Comparison of ENCODE assay signal across 2 cellular contexts in the genomic region with DNA sequence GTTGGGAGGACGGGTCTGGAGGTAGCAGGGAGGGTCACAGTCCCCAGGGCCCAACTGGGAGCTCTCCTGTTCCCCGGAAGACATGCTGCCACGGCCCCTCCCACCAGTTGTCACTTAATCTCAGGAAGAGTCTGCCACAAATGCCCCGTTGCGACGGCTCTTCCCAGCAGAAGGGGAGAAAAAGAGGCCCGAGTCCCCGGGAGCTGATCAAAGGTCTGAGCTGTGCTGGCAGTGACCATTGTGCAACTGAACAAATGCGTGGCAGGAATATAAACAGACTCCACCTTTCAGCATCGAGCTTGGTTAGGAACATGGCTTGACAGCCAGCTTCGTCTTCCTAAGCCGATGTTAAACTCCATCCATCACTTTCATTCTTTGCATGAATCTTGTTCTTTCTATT.
A peak's percentile ranks its signal among the peaks of the same experiment; 100 is the strongest.
TF ChIP-seq lines count a peak whose summit lies in the region.

No MANE protein-coding gene starts in this region.

TF ChIP-seq in IMR-90, 13 proteins besides CTCF, POLR2A, EP300 and RAD21:
- TF ChIP-seq MAFK (IDR thresholded peaks at IDR 0.05; ENCODE audit: low read depth, low read length) (no peak), CEBPB (IDR thresholded peaks at IDR 0.05; ENCODE audit: low read depth, low read length) (0 out of 2 replicates have a peak, but pooled peaks have one; percentile 19)

TF ChIP-seq in K562, 482 proteins besides CTCF, POLR2A, EP300 and RAD21:
- TF ChIP-seq NFRKB (IDR thresholded peaks at IDR 0.05; ENCODE audit: low read depth): no peak
TF ChIP-seq in K562: peak in this region for 0.
